Comparison of ENCODE assay signal across 14 cellular contexts in the genomic region with DNA sequence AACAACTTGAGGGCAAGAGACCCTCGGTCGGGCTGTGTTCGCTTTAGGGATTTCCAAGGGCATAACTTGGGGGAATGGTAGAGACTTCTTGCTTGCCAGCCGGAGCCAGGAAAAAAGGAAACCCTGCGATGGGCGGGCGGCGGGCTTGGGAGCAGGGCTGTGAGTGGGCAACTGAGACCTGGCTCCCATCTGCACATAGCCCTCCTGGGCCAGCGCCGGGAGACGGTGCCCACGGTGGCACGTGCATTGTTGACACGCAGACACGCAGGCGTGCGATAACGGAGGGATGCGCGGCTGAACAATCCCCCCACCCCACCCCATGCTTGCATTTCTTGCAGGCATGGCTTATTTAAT. TPM values are rescaled to one million over a fixed set of nuclear protein-coding genes. Genes with fewer than 3 reads are reported as not detected.
DNase-seq lines count a peak whose midpoint lies in the region; ATAC-seq, FAIRE-seq and TF ChIP-seq lines count a peak whose summit lies in the region.
"Had no signal": no experiment of that assay in that cellular context is flagged by ENCODE, and none has a peak within 500 bp of the region (broad histone marks: within the 10 kb centered on the region; RNA-seq: fewer than 3 reads in every experiment).

No MANE protein-coding gene starts in this region.

- no peak for DNase-seq in Calu3
- no peak for DNase-seq in mammary epithelial cell
- no peak for DNase-seq in keratinocyte (ENCODE audit: low read depth, low spot score)
- peak; percentile 74 for DNase-seq in sigmoid colon
- DNase-seq in superior temporal gyrus (ENCODE audit: extremely low spot score): no peak
- no peak for DNase-seq in SW480 (ENCODE audit: low spot score)
- DNase-seq: activated CD4-positive, alpha-beta T cell treated with anti-CD3 and anti-CD28 coated beads for 1 hour; activated effector memory CD4-positive, alpha-beta T cell treated with Interleukin-2 at 50 U/mL for 16 hours; hypothalamus; testis had no signal

- H3K36me3 Mint-ChIP-seq in Calu3 (ENCODE audit: insufficient read depth, unreplicated experiment): peaks cover 12% of the 10 kb centered on the region

- no peak overlapping the region for H3K27ac Mint-ChIP-seq in Calu3 (ENCODE audit: unreplicated experiment)

- no peak for ATAC-seq in HG02759 (IDR thresholded peaks at IDR 0.05; ENCODE audit: unreplicated experiment)
- ATAC-seq in GM19463 (IDR thresholded peaks at IDR 0.05; ENCODE audit: unreplicated experiment): no peak

- H3K36me3 ChIP-seq in mammary epithelial cell (ENCODE audit: insufficient read depth, low read length) (no peaks in the 10 kb centered on the region), keratinocyte (ENCODE audit: control insufficient read depth in 2 of 2, extremely low read depth in 1 of 2, insufficient read depth in 2 of 2, low read length in 2 of 2) (no peaks in the 10 kb centered on the region), sigmoid colon (no peaks in the 10 kb centered on the region)
- H3K36me3 ChIP-seq: neutrophil, SJSA1 had no signal

- peak overlapping the region in 1 of 3 experiments; percentile 2 for H3K4me3 ChIP-seq in mammary epithelial cell (replicated peaks in 1 of 3; ENCODE audit: insufficient read depth in 1 of 3, low read depth in 2 of 3, low read length in 3 of 3)
- H3K4me3 ChIP-seq in keratinocyte (ENCODE audit: control insufficient read depth in 2 of 3, extremely low read depth in 1 of 3, insufficient read depth in 2 of 3, low read depth in 1 of 3, low read length in 3 of 3): peak overlapping the region in 2 of 3 experiments; percentile 52 to 72
- peak overlapping the region in 3 of 4 donors; percentile 25 to 42 (median 26) for H3K4me3 ChIP-seq in sigmoid colon
- H3K4me3 ChIP-seq: SJSA1 had no signal

- H4K20me1 ChIP-seq in mammary epithelial cell (ENCODE audit: insufficient read depth, low read length) (no peaks in the 10 kb centered on the region), keratinocyte (ENCODE audit: control insufficient read depth, extremely low read depth, insufficient read depth, low read length) (no peaks in the 10 kb centered on the region)

- no peaks in the 10 kb centered on the region for H3K9me3 ChIP-seq in mammary epithelial cell (replicated peaks; ENCODE audit: insufficient read depth, low read length)
- H3K9me3 ChIP-seq in keratinocyte (ENCODE audit: control insufficient read depth, low read depth, low read length): no peaks in the 10 kb centered on the region
- no peaks in the 10 kb centered on the region for H3K9me3 ChIP-seq in sigmoid colon
- H3K9me3 ChIP-seq: neutrophil, SJSA1, testis had no signal

- H3K27me3 ChIP-seq in mammary epithelial cell (ENCODE audit: insufficient read depth, low read length): no peaks in the 10 kb centered on the region
- H3K27me3 ChIP-seq in keratinocyte (ENCODE audit: control insufficient read depth, extremely low read depth, insufficient read depth, low read length): peaks cover 25% of the 10 kb centered on the region
- peaks cover 0 to 25% (median 8%) of the 10 kb centered on the region in 3 donors for H3K27me3 ChIP-seq in sigmoid colon
- H3K27me3 ChIP-seq: SJSA1, testis had no signal

- intact Hi-C loops in Calu3 (cut with micrococcal nuclease; ENCODE audit: unreplicated experiment): no loop called here
- intact Hi-C loops in mammary epithelial cell (cut with micrococcal nuclease): loop anchor here (1.0 kb wide), 1 partner anchor 111 kb away; no protein-coding TSS in a partner anchor
- intact Hi-C loops in sigmoid colon (cut with DNase I): no loop called here

- H3K4me3 Mint-ChIP-seq in Calu3 (ENCODE audit: low read depth, unreplicated experiment): peak overlapping the region; percentile 45

- dilution Hi-C loops in mammary epithelial cell (cut with HindIII; ENCODE audit: low sequenced_read_pairs) (no loop called here), keratinocyte (cut with MboI; ENCODE audit: extremely low pct_ligation_motif_present, low sequenced_read_pairs) (no loop called here)

- 49% methylated on average over 9 of the region's 20 CpGs for WGBS in mammary epithelial cell (ENCODE audit: low coverage, missing lambda C conversion rate)
- WGBS in sigmoid colon, 2 donors: 5 to 10% methylated on average over 20 of the region's 20 CpGs

- TF ChIP-seq EP300 in sigmoid colon (IDR thresholded peaks at IDR 0.05): no peak

- in situ Hi-C loops in mammary epithelial cell (cut with MboI; ENCODE audit: low sequenced_read_pairs in 2 of 2): loop anchor here in 1 of 2 donors (10.0 kb wide), 1 partner anchor 110 kb away; no protein-coding TSS in a partner anchor

- CTCF ChIA-PET in Calu3 (lab: Charles Lee): no interaction called here
- CTCF ChIA-PET in mammary epithelial cell (lab: Charles Lee; ENCODE audit: low non-redundant PET): no interaction called here

- TF ChIP-seq CTCF in Calu3 (IDR thresholded peaks at IDR 0.05; ENCODE audit: unreplicated experiment) (no peak), mammary epithelial cell (conservative IDR thresholded peaks at IDR 0.05 in 1 of 2, IDR thresholded peaks at IDR 0.05 in 1 of 2; ENCODE audit: extremely low read depth in 1 of 2, insufficient read depth in 1 of 2, low read depth in 1 of 2, low read length in 2 of 2) (no peak), keratinocyte (optimal IDR thresholded peaks at IDR 0.05 in 1 of 3, IDR thresholded peaks at IDR 0.05 in 1 of 3, conservative IDR thresholded peaks at IDR 0.05 in 1 of 3; ENCODE audit: extremely low read depth in 1 of 3, insufficient read depth in 2 of 3, low read length in 3 of 3) (no peak), sigmoid colon (IDR thresholded peaks at IDR 0.05) (no peak)

- BruUV-seq in Calu3 (replicated peaks; lab: Mats Ljungman, UMichigan): no TSS peak
- TSS peak; percentile 47 for BruUV-seq in mammary epithelial cell (replicated peaks; lab: Mats Ljungman, UMichigan)

- H3K79me2 ChIP-seq in mammary epithelial cell (ENCODE audit: insufficient read depth, low read length) (no peaks in the 10 kb centered on the region), keratinocyte (ENCODE audit: control insufficient read depth, insufficient read depth, low read length) (no peaks in the 10 kb centered on the region)

- H3K9ac ChIP-seq in mammary epithelial cell (ENCODE audit: insufficient read depth, low read length) (no peak overlapping the region), keratinocyte (ENCODE audit: control insufficient read depth, extremely low read depth, insufficient read depth, low read length) (peak overlapping the region; percentile 69)

- peaks cover 56% of the 10 kb centered on the region for H3K27me3 Mint-ChIP-seq in Calu3 (ENCODE audit: unreplicated experiment)

- no peaks in the 10 kb centered on the region for H3K9me3 Mint-ChIP-seq in Calu3 (ENCODE audit: low read depth, unreplicated experiment)

- peak overlapping the region; percentile 70 for H2AFZ ChIP-seq in mammary epithelial cell (ENCODE audit: low read depth, low read length)
- peak overlapping the region; percentile 82 for H2AFZ ChIP-seq in keratinocyte (ENCODE audit: control insufficient read depth, low read length)

- no peak for TF ChIP-seq POLR2A in sigmoid colon (IDR thresholded peaks at IDR 0.05)

- H3K4me1 Mint-ChIP-seq in Calu3 (ENCODE audit: low read depth, unreplicated experiment): peaks cover 25% of the 10 kb centered on the region

- FAIRE-seq in keratinocyte (lab: Jason Lieb, UNC): no peak

- H3K9me1 ChIP-seq in keratinocyte (ENCODE audit: control insufficient read depth, extremely low read depth, insufficient read depth, low read length): no peaks in the 10 kb centered on the region

- no peak overlapping the region for H3K27ac ChIP-seq in mammary epithelial cell (ENCODE audit: insufficient read depth, low read depth, low read length)
- no peak overlapping the region for H3K27ac ChIP-seq in keratinocyte (ENCODE audit: control insufficient read depth, insufficient read depth, low read length)
- peak overlapping the region in 1 of 4 donors; percentile 98 for H3K27ac ChIP-seq in sigmoid colon
- H3K27ac ChIP-seq: neutrophil, SJSA1 had no signal

- H3K4me1 ChIP-seq in mammary epithelial cell (ENCODE audit: insufficient read depth, low read length) (peaks cover 44% of the 10 kb centered on the region), keratinocyte (ENCODE audit: control insufficient read depth, extremely low read depth, insufficient read depth, low read length) (peaks cover 46% of the 10 kb centered on the region), sigmoid colon (peaks cover 0 to 67% (median 53%) of the 10 kb centered on the region in 4 donors)

- H3K4me2 ChIP-seq in mammary epithelial cell (ENCODE audit: insufficient read depth, low read depth, low read length) (peak overlapping the region; percentile 81), keratinocyte (ENCODE audit: control insufficient read depth, extremely low read depth, insufficient read depth, low read depth, low read length) (peak overlapping the region; percentile 91)

RNA-seq across cellular contexts. Expression of gene ZFHX3, which starts 17.0 kb away (rescaled TPM):
- total RNA-seq in Calu3 (2022): 13.6 and 17.8 TPM in 2 replicates
- total RNA-seq in mammary epithelial cell: 10 to 100 TPM in 1 of 2 donors, 1 to 10 TPM in 1; 6.7 to 11.3 TPM
- 1.5 TPM for polyA plus RNA-seq in mammary epithelial cell
- 11.4 TPM for polyA minus RNA-seq in mammary epithelial cell
- polyA plus RNA-seq in keratinocyte: 0.75 to 1.4 TPM (median 1.2 TPM) in 3 replicates
- polyA plus RNA-seq in keratinocyte (2011; ENCODE audit: low read depth): 3.3 TPM
- 1.1 and 1.3 TPM in 2 replicates for polyA plus RNA-seq in keratinocyte (2011; cell fraction: cytosol; rRNA removed)
- polyA plus RNA-seq in keratinocyte (2011; cell fraction: nucleus; rRNA removed): 5.2 TPM in 2 replicates
- 2.7 and 3.2 TPM in 2 replicates for polyA plus RNA-seq in keratinocyte (2012; ENCODE audit: low replicate concordance)
- polyA minus RNA-seq in keratinocyte: 3.6 to 9.0 TPM (median 4.0 TPM) in 3 replicates
- 4.4 TPM for polyA minus RNA-seq in keratinocyte (2011; cell fraction: cytosol; rRNA and poly(A)+ RNA removed)
- polyA minus RNA-seq in keratinocyte (2011; cell fraction: nucleus; rRNA and poly(A)+ RNA removed): 7.0 and 9.5 TPM in 2 replicates
- 10 to 100 TPM; 17.8 to 38.8 (median 19.1) TPM for total RNA-seq in sigmoid colon
- polyA plus RNA-seq in sigmoid colon: 1 to 10 TPM in 2 of 3 donors, under 1 TPM in 1; 0.69 to 4.3 (median 1.2) TPM
